26 cellular contexts compared by ENCODE assay signal in genomic region chr15:68629519-68630204, GRCh38. TPM values are rescaled to one million over a fixed set of nuclear protein-coding genes. Genes with fewer than 3 reads are reported as not detected.
DNase-seq lines count a peak whose midpoint lies in the region; ATAC-seq, FAIRE-seq and TF ChIP-seq lines count a peak whose summit lies in the region.
"Had no signal": no experiment of that assay in that cellular context is flagged by ENCODE, and none has a peak within 500 bp of the region (broad histone marks: within the 10 kb centered on the region; RNA-seq: fewer than 3 reads in every experiment).

No MANE protein-coding gene starts in this region.

- 63% methylated on average over 8 of the region's 8 CpGs for WGBS in liver
- 5% methylated on average over 6 of the region's 8 CpGs for WGBS in HepG2 (ENCODE audit: low lambda C conversion rate)

- TF ChIP-seq EP300 in HepG2 (IDR thresholded peaks at IDR 0.05; ENCODE audit: low read depth in 2 of 2, low read length in 2 of 2) (no peak), HepG2 (CRISPR knock-in tag; IDR thresholded peaks at IDR 0.05; ENCODE audit: borderline replicate concordance) (no peak)

- CTCF ChIA-PET in HepG2 (lab: Yijun Ruan, JAX; ENCODE audit: low intra/inter-chr PET ratio, low total read pairs): no interaction called here
- CTCF ChIA-PET in CD8-positive, alpha-beta memory T cell (lab: Charles Lee): no interaction called here

- TF ChIP-seq RAD21 in liver (IDR thresholded peaks at IDR 0.05): no peak
- no peak for TF ChIP-seq RAD21 in HepG2 (CRISPR knock-in tag; IDR thresholded peaks at IDR 0.05)

- intact Hi-C loops in HepG2 (cut with micrococcal nuclease; ENCODE audit: unreplicated experiment): no loop called here
- intact Hi-C loops in natural killer cell (cut with micrococcal nuclease): no loop called here

- H3K4me3 ChIP-seq in liver (ENCODE audit: low read depth in 1 of 3, low read length in 3 of 3) (no peak overlapping the region), HepG2 (replicated peaks in 1 of 3; ENCODE audit: insufficient read depth in 1 of 3, low read depth in 2 of 3, low read length in 3 of 3) (no peak overlapping the region)
- no peak overlapping the region for H3K4me3 ChIP-seq in CD8-positive, alpha-beta memory T cell (ENCODE audit: low read length)
- H3K4me3 ChIP-seq: breast epithelium, colonic mucosa, esophagus squamous epithelium, gastroesophageal sphincter, GM23248, mucosa of descending colon, psoas muscle, testis had no signal

- no peak overlapping the region for H3K27ac ChIP-seq in liver (ENCODE audit: low read depth in 1 of 2, low read length in 2 of 2)
- no peak overlapping the region for H3K27ac ChIP-seq in HepG2 (ENCODE audit: extremely low read length, insufficient read depth, low read length)
- no peak overlapping the region for H3K27ac ChIP-seq in CD8-positive, alpha-beta memory T cell (ENCODE audit: low read depth, low read length)
- H3K27ac ChIP-seq: breast epithelium, colonic mucosa, esophagus squamous epithelium, gastroesophageal sphincter, GM23248, neutrophil, psoas muscle, testis had no signal

- TF ChIP-seq CTCF in liver (IDR thresholded peaks at IDR 0.05; ENCODE audit: low read depth, low read length, missing input control): no peak
- no peak for TF ChIP-seq CTCF in HepG2 (CRISPR knock-in tag; IDR thresholded peaks at IDR 0.05)
- TF ChIP-seq CTCF in chondrocyte (IDR thresholded peaks at IDR 0.05): no peak
- TF ChIP-seq CTCF in natural killer cell (IDR thresholded peaks at IDR 0.05): no peak
- no peak for TF ChIP-seq CTCF in GM20000 (IDR thresholded peaks at IDR 0.05; ENCODE audit: extremely low read depth, missing control alignments)

- FAIRE-seq in HepG2 (lab: Jason Lieb, UNC): no peak
- FAIRE-seq: islet of Langerhans had no signal

- BruUV-seq in HepG2 (replicated peaks; lab: Mats Ljungman, UMichigan): no TSS peak

- H3K4me3 Mint-ChIP-seq in chondrocyte (ENCODE audit: unreplicated experiment): no peak overlapping the region
- H3K4me3 Mint-ChIP-seq in natural killer cell: no peak overlapping the region
- no peak overlapping the region for H3K4me3 Mint-ChIP-seq in CD8-positive, alpha-beta memory T cell
- H3K4me3 Mint-ChIP-seq: activated CD4-positive, alpha-beta memory T cell treated with anti-CD3 and anti-CD28 coated beads, Interleukin-2, amount 10 ng/mL, durations not matched to agents 7 days and 5 days; CD4-positive, alpha-beta memory T cell; stimulated activated effector memory CD8-positive, alpha-beta T cell treated with anti-CD3 and anti-CD28 coated beads, Interleukin-12 subunit alpha, Interleukin-12 subunit beta, amount 100 ng/mL, for 72 hours had no signal

- H3K9me3 Mint-ChIP-seq in chondrocyte (ENCODE audit: low read depth) (no peaks in the 10 kb centered on the region), natural killer cell (no peaks in the 10 kb centered on the region)
- H3K9me3 Mint-ChIP-seq in CD8-positive, alpha-beta memory T cell: no peaks in the 10 kb centered on the region
- H3K9me3 Mint-ChIP-seq: activated CD4-positive, alpha-beta memory T cell treated with anti-CD3 and anti-CD28 coated beads, Interleukin-2, amount 10 ng/mL, durations not matched to agents 7 days and 5 days; CD4-positive, alpha-beta memory T cell; stimulated activated effector memory CD8-positive, alpha-beta T cell treated with anti-CD3 and anti-CD28 coated beads, Interleukin-12 subunit alpha, Interleukin-12 subunit beta, amount 100 ng/mL, for 72 hours had no signal

- H3K79me2 ChIP-seq in HepG2 (ENCODE audit: insufficient read depth, low read length): no peaks in the 10 kb centered on the region

- H4K20me1 ChIP-seq in HepG2 (ENCODE audit: insufficient read depth, low read length): no peaks in the 10 kb centered on the region

- no peaks in the 10 kb centered on the region for H3K36me3 ChIP-seq in liver (ENCODE audit: control insufficient read depth in 4 of 4, insufficient read depth in 3 of 4, low read depth in 1 of 4, low read length in 3 of 4)
- H3K36me3 ChIP-seq in HepG2 (replicated peaks in 1 of 2; ENCODE audit: control insufficient read depth in 1 of 2, insufficient read depth in 2 of 2, low read length in 2 of 2): no peaks in the 10 kb centered on the region
- no peaks in the 10 kb centered on the region for H3K36me3 ChIP-seq in CD8-positive, alpha-beta memory T cell (ENCODE audit: insufficient read depth, low read length)
- H3K36me3 ChIP-seq: breast epithelium, colonic mucosa, esophagus squamous epithelium, gastroesophageal sphincter, neutrophil had no signal

- in situ Hi-C loops in HepG2 (cut with HindIII; ENCODE audit: extremely low pct_ligation_motif_present, low pct_unique_long_range_greater_than_20kb): no loop called here

- H3K9me3 ChIP-seq in liver (ENCODE audit: control insufficient read depth in 4 of 4, low read length in 3 of 4) (no peaks in the 10 kb centered on the region), HepG2 (ENCODE audit: low read length) (no peaks in the 10 kb centered on the region)
- no peaks in the 10 kb centered on the region for H3K9me3 ChIP-seq in CD8-positive, alpha-beta memory T cell (ENCODE audit: low read length)
- H3K9me3 ChIP-seq: breast epithelium, colonic mucosa, esophagus squamous epithelium, gastroesophageal sphincter, mucosa of descending colon, neutrophil, psoas muscle, testis had no signal

- H3K9ac ChIP-seq in liver (ENCODE audit: low read depth in 1 of 2, low read length in 2 of 2) (no peak overlapping the region), HepG2 (ENCODE audit: insufficient read depth, low read depth, low read length) (no peak overlapping the region)
- H3K9ac ChIP-seq: GM23248 had no signal

- H2AFZ ChIP-seq in HepG2 (ENCODE audit: low read length): no peak overlapping the region
- H2AFZ ChIP-seq: GM23248 had no signal

- DNase-seq in HepG2 (ENCODE audit: low spot score): no peak
- peak; percentile 91 for DNase-seq in NCI-H1105 (lab: John Stamatoyannopoulos, UW)
- no peak for DNase-seq in chondrocyte (ENCODE audit: low spot score)
- no peak for DNase-seq in activated effector memory CD4-positive, alpha-beta T cell treated with anti-CD3 and anti-CD28 coated beads, Interleukin-2, amount 50 U/mL, for 16 hours
- no peak for DNase-seq in natural killer cell
- DNase-seq in GM20000 (ENCODE audit: low spot score): no peak
- DNase-seq in CD8-positive, alpha-beta memory T cell: no peak
- DNase-seq: activated CD4-positive, alpha-beta memory T cell treated with anti-CD3 and anti-CD28 coated beads, Interleukin-2, amount 10 ng/mL, durations not matched to agents 7 days and 5 days; activated gamma-delta T cell treated with Interleukin-2 at 50 U/mL for 16 hours; CD4-positive, alpha-beta memory T cell; colonic mucosa; esophagus squamous epithelium; GM23248; mucosa of descending colon; NCI-H146; NCI-H526; psoas muscle; stimulated activated CD4-positive, alpha-beta T cell treated with anti-CD3 and anti-CD28 coated beads, Interleukin-1b, Interleukin-23, amount 100 ng/mL, for 48 hours; testis had no signal

- no peak for ATAC-seq in HepG2
- ATAC-seq in natural killer cell: no peak
- ATAC-seq: activated CD4-positive, CD25-positive, alpha-beta regulatory T cell treated with anti-CD3 and anti-CD28 coated beads, Interleukin-2, amount 50 U/mL, for 24 hours; gastroesophageal sphincter; mucosa of descending colon; stimulated activated effector memory CD8-positive, alpha-beta T cell treated with anti-CD3 and anti-CD28 coated beads, Interleukin-12 subunit alpha, Interleukin-12 subunit beta, amount 100 ng/mL, for 72 hours had no signal

- H3K27ac Mint-ChIP-seq in chondrocyte (ENCODE audit: unreplicated experiment) (peak overlapping the region; percentile 49), natural killer cell (no peak overlapping the region)
- no peak overlapping the region for H3K27ac Mint-ChIP-seq in CD8-positive, alpha-beta memory T cell
- H3K27ac Mint-ChIP-seq: activated CD4-positive, alpha-beta memory T cell treated with anti-CD3 and anti-CD28 coated beads, Interleukin-2, amount 10 ng/mL, durations not matched to agents 7 days and 5 days; stimulated activated effector memory CD8-positive, alpha-beta T cell treated with anti-CD3 and anti-CD28 coated beads, Interleukin-12 subunit alpha, Interleukin-12 subunit beta, amount 100 ng/mL, for 72 hours had no signal

- H3K27me3 Mint-ChIP-seq in chondrocyte (ENCODE audit: low read depth) (no peaks in the 10 kb centered on the region), natural killer cell (ENCODE audit: low read depth in 2 of 2) (peaks cover 13 to 27% of the 10 kb centered on the region in 2 donors)
- H3K27me3 Mint-ChIP-seq in CD8-positive, alpha-beta memory T cell: peaks cover 12 to 39% of the 10 kb centered on the region in 2 donors

- H3K4me1 ChIP-seq in liver (ENCODE audit: control insufficient read depth in 4 of 4, insufficient read depth in 4 of 4, low read length in 3 of 4) (no peaks in the 10 kb centered on the region), HepG2 (ENCODE audit: insufficient read depth, low read length) (peaks cover 14% of the 10 kb centered on the region)
- H3K4me1 ChIP-seq in CD8-positive, alpha-beta memory T cell (ENCODE audit: insufficient read depth, low read length): no peaks in the 10 kb centered on the region
- H3K4me1 ChIP-seq: breast epithelium, colonic mucosa, testis had no signal

- H3K27me3 ChIP-seq in liver (ENCODE audit: control insufficient read depth in 4 of 4, insufficient read depth in 4 of 4, low read length in 3 of 4): peaks cover 0 to 3% (median 0%) of the 10 kb centered on the region in 4 donors
- peaks cover 0 to 3% of the 10 kb centered on the region in 2 experiments; a peak in 1 of 5 replicates for H3K27me3 ChIP-seq in HepG2 (ENCODE audit: control insufficient read depth in 1 of 2, insufficient read depth in 2 of 2, low read length in 2 of 2)
- no peaks in the 10 kb centered on the region for H3K27me3 ChIP-seq in CD8-positive, alpha-beta memory T cell (ENCODE audit: insufficient read depth, low read length, poor library complexity, severe bottlenecking)
- H3K27me3 ChIP-seq: breast epithelium, colonic mucosa, testis had no signal

- H3K4me1 Mint-ChIP-seq in chondrocyte (ENCODE audit: low read depth) (peaks cover 75% of the 10 kb centered on the region), natural killer cell (no peaks in the 10 kb centered on the region)
- no peaks in the 10 kb centered on the region for H3K4me1 Mint-ChIP-seq in CD8-positive, alpha-beta memory T cell
- H3K4me1 Mint-ChIP-seq: activated CD4-positive, alpha-beta memory T cell treated with anti-CD3 and anti-CD28 coated beads, Interleukin-2, amount 10 ng/mL, durations not matched to agents 7 days and 5 days; CD4-positive, alpha-beta memory T cell; stimulated activated effector memory CD8-positive, alpha-beta T cell treated with anti-CD3 and anti-CD28 coated beads, Interleukin-12 subunit alpha, Interleukin-12 subunit beta, amount 100 ng/mL, for 72 hours had no signal

- TF ChIP-seq POLR2A in HepG2 (IDR thresholded peaks at IDR 0.05; ENCODE audit: insufficient read depth in 1 of 2, low read depth in 2 of 2, low read length in 2 of 2): no peak

- POLR2A ChIA-PET in HepG2 (lab: Yijun Ruan, JAX): no interaction called here
- POLR2A ChIA-PET in CD8-positive, alpha-beta memory T cell (lab: Charles Lee): no interaction called here

- H3K36me3 Mint-ChIP-seq in chondrocyte (ENCODE audit: low read depth) (peaks cover 1% of the 10 kb centered on the region), natural killer cell (no peaks in the 10 kb centered on the region)
- H3K36me3 Mint-ChIP-seq in CD8-positive, alpha-beta memory T cell: no peaks in the 10 kb centered on the region
- H3K36me3 Mint-ChIP-seq: CD4-positive, alpha-beta memory T cell; stimulated activated effector memory CD8-positive, alpha-beta T cell treated with anti-CD3 and anti-CD28 coated beads, Interleukin-12 subunit alpha, Interleukin-12 subunit beta, amount 100 ng/mL, for 72 hours had no signal

- no peak overlapping the region for H3K4me2 ChIP-seq in HepG2 (ENCODE audit: low read depth, low read length)

RNA-seq across cellular contexts. Expression of gene CORO2B, which starts 50.9 kb away (rescaled TPM):
- under 1 TPM; 0.50 to 0.65 TPM for total RNA-seq in liver
- under 1 TPM; 0.15 to 0.54 TPM for polyA plus RNA-seq in liver
- total RNA-seq in HepG2 (2016; rRNA removed; fragmentation: Illumina TruSeq; extraction: Trizol): 0.35 and 0.36 TPM in 2 replicates
- 0.10 and 0.18 TPM in 2 replicates for total RNA-seq in HepG2 (2016; cell fraction: cytosol; rRNA removed; fragmentation: Illumina TruSeq; extraction: Trizol; ENCODE audit: low read depth)
- total RNA-seq in HepG2 (2016; cell fraction: insoluble cytoplasmic fraction; rRNA removed; fragmentation: Illumina TruSeq; extraction: Trizol): 0.22 and 0.28 TPM in 2 replicates
- total RNA-seq in HepG2 (2016; cell fraction: membrane; rRNA removed; fragmentation: Illumina TruSeq; extraction: Trizol): 0.28 and 0.34 TPM in 2 replicates
- 0.13 and 0.22 TPM in 2 replicates for total RNA-seq in HepG2 (2016; cell fraction: nucleus; rRNA removed; fragmentation: Illumina TruSeq; extraction: Trizol)
- polyA plus RNA-seq in HepG2 (2011; rRNA removed): 0.63 and 1.1 TPM in 2 replicates
- polyA plus RNA-seq in HepG2 (2011; cell fraction: cytosol; rRNA removed): 0.58 and 0.64 TPM in 2 replicates
- polyA plus RNA-seq in HepG2 (2011; cell fraction: nucleus; rRNA removed): 0.92 and 1.2 TPM in 2 replicates
- 0.15 and 0.16 TPM in 2 replicates for polyA plus RNA-seq in HepG2 (2012)
- polyA plus RNA-seq in HepG2 (2016; cell fraction: cytosol; fragmentation: Illumina TruSeq; extraction: Trizol; ENCODE audit: low read depth): 0.09 and 0.12 TPM in 2 replicates
- 0.51 and 0.85 TPM in 2 replicates for polyA plus RNA-seq in HepG2 (2016; cell fraction: insoluble cytoplasmic fraction; fragmentation: Illumina TruSeq; extraction: Trizol; ENCODE audit: low read depth)
- 0.43 and 0.52 TPM in 2 replicates for polyA plus RNA-seq in HepG2 (2016; cell fraction: membrane; fragmentation: Illumina TruSeq; extraction: Trizol; ENCODE audit: low read depth)
- polyA plus RNA-seq in HepG2 (2016; cell fraction: nucleus; fragmentation: Illumina TruSeq; extraction: Trizol; ENCODE audit: insufficient read depth, low read depth): 0.27 and 0.31 TPM in 2 replicates
- polyA minus RNA-seq in HepG2 (2011; rRNA and poly(A)+ RNA removed; ENCODE audit: low replicate concordance): 1.3 TPM in 1 of 2 replicates, not detected in the other
- polyA minus RNA-seq in HepG2 (2011; cell fraction: cytosol; rRNA and poly(A)+ RNA removed): 0.62 and 0.69 TPM in 2 replicates
- polyA minus RNA-seq in HepG2 (2011; cell fraction: nucleus; rRNA and poly(A)+ RNA removed): 0.13 and 0.25 TPM in 2 replicates
- 79.4 to 123 TPM (median 82.5 TPM) in 3 replicates for total RNA-seq in chondrocyte
- under 1 TPM in 1 of 3 donors, not detected in 2; 0.13 TPM for total RNA-seq in natural killer cell
- not detected for total RNA-seq in CD8-positive, alpha-beta memory T cell
- polyA plus RNA-seq in CD8-positive, alpha-beta memory T cell: not detected
- total RNA-seq: activated CD4-positive, alpha-beta memory T cell treated with anti-CD3 and anti-CD28 coated beads, Interleukin-2, amount 10 ng/mL, durations not matched to agents 7 days and 5 days; CD4-positive, alpha-beta memory T cell had no signal
- polyA plus RNA-seq: CD4-positive, alpha-beta memory T cell had no signal

Comparison
In these comparisons a context has a peak if more than half of its experiments do, and no peak if none do; other contexts are left out.
1. RNA of gene CORO2B, which starts 50.9 kb away (total RNA-seq): 79.4 to 123 TPM in chondrocyte; 0.50 to 0.65 TPM in liver, 0.10 to 0.36 TPM in HepG2, not detected in CD8-positive, alpha-beta memory T cell and 0.13 TPM in natural killer cell; every median in the first group is over 10 times any median in the second.